1 cellular context compared by ENCODE assay signal in the genomic region with DNA sequence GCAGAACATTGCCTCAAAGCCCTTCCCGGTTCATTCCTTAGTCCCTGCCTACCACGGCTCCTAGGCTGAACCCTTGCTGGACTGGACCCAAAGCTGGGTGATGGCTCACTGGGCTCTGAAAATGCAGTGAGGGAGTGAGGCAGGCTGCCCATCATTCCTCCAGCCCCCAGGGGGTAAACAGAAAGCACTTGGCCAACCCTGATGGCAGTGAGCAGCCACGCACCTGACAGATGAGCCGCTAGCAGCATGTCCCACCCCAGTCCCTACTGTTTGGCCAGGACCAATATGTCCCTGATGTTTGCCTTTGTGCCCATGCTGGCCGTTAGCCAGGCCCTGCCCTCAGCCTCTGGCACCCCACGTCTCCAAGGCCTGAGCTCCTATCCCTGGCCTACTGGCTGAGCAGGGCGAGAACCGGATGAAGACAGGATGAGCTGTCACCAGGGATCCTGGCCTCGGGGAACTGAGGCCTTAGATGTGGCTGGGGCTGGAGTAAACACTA.
TF ChIP-seq lines count a peak whose summit lies in the region.

No MANE protein-coding gene starts in this region.

TF ChIP-seq in Ishikawa, 13 proteins besides CTCF, POLR2A, EP300 and RAD21 (continued from another document):
- TF ChIP-seq TEAD4 (IDR thresholded peaks at IDR 0.05) (peak; percentile 94), TAF1 (IDR thresholded peaks at IDR 0.05; ENCODE audit: low read depth) (no peak), NFIC (IDR thresholded peaks at IDR 0.05) (peak; percentile 97), YY1 (IDR thresholded peaks at IDR 0.05; ENCODE audit: low read depth) (peak; percentile 66), CEBPB (IDR thresholded peaks at IDR 0.05) (peak; percentile 47; the same call in 1 of the 2 replicates), EGR1 (IDR thresholded peaks at IDR 0.05) (0 out of 2 replicates have a peak, but pooled peaks have one; percentile 18), CREB1 (IDR thresholded peaks at IDR 0.05; ENCODE audit: low read depth) (no peak)
- TF ChIP-seq, protein P1, sequence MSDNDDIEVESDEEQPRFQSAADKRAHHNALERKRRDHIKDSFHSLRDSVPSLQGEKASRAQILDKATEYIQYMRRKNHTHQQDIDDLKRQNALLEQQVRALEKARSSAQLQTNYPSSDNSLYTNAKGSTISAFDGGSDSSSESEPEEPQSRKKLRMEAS (IDR thresholded peaks at IDR 0.05), result peak; percentile 71
